In the genomic region with DNA sequence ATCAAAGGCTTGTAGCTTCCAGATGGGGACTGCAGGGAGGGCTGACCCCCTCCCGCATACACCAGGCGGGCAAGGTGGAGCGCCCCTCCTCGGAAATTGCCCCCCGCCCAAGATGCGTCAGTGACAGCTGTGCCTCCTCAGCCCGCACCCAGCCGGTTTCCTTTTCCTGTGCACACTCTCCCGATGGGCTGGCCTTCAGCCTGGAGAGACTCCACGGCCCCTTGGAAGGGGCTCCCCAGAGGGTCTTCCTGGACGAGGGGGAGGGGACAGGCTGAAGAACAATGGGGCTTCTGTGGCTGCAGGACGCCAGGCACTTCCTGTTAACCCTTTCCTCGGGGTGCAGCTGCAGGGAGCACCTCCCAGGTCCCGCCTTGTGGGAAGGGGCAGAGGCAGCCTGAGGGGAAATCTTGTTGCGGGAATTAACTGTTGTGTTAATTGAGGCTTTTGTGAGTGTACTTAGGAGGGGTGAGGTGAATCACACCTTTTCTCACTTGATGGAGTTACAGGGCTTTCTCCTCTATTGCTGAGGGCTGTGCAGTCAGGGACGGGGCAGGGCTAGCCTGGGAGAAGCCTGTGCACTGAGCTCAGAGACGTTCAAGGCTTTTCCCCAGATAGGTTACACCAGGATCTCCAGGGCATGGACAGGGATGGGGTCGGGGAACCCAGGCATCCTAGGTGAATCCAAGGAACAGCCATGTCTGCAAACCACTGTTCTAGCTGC, we compare ENCODE assay signal across 2 cellular contexts.
TF ChIP-seq lines count a peak whose summit lies in the region.

No MANE protein-coding gene starts in this region.

TF ChIP-seq in Ishikawa, 13 proteins besides CTCF, POLR2A, EP300 and RAD21:
- TF ChIP-seq ZBTB7A (IDR thresholded peaks at IDR 0.05; ENCODE audit: low read depth) (peak; percentile 98), NFIC (IDR thresholded peaks at IDR 0.05) (no peak), YY1 (IDR thresholded peaks at IDR 0.05; ENCODE audit: low read depth) (no peak), TAF1 (IDR thresholded peaks at IDR 0.05; ENCODE audit: low read depth) (no peak), CEBPB (IDR thresholded peaks at IDR 0.05) (no peak), TCF12 (IDR thresholded peaks at IDR 0.05; ENCODE audit: low read depth) (peak; percentile 52; the same call in 1 of the 2 replicates), TEAD4 (IDR thresholded peaks at IDR 0.05) (no peak), CREB1 (IDR thresholded peaks at IDR 0.05; ENCODE audit: low read depth) (no peak), EGR1 (IDR thresholded peaks at IDR 0.05) (no peak), FOXM1 (IDR thresholded peaks at IDR 0.05; ENCODE audit: borderline replicate concordance, low read depth) (no peak), USF1 (IDR thresholded peaks at IDR 0.05) (no peak), REST (IDR thresholded peaks at IDR 0.05; ENCODE audit: low read depth) (no peak)
- TF ChIP-seq, protein P1, sequence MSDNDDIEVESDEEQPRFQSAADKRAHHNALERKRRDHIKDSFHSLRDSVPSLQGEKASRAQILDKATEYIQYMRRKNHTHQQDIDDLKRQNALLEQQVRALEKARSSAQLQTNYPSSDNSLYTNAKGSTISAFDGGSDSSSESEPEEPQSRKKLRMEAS (IDR thresholded peaks at IDR 0.05) = no peak

TF ChIP-seq in SK-N-SH, 30 proteins besides CTCF, POLR2A, EP300 and RAD21:
- TF ChIP-seq IRF3 (IDR thresholded peaks at IDR 0.05; ENCODE audit: low read depth, low read length) (no peak), RXRA (IDR thresholded peaks at IDR 0.05; ENCODE audit: borderline replicate concordance, low read depth) (peak; percentile 23; the same call in 1 of the 2 replicates), MXI1 (IDR thresholded peaks at IDR 0.05; ENCODE audit: low read depth, low read length) (peak; percentile 54; the same call in 1 of the 2 replicates), RCOR1 (IDR thresholded peaks at IDR 0.05; ENCODE audit: low read length) (peak; percentile 44; the same call in 1 of the 2 replicates), GATA2 (CRISPR knock-in tag; IDR thresholded peaks at IDR 0.05) (no peak), EZH2phosphoT487 (IDR thresholded peaks at IDR 0.05; ENCODE audit: borderline replicate concordance, low read depth) (no peak), SMC3 (IDR thresholded peaks at IDR 0.05; ENCODE audit: low read depth, low read length) (0 out of 2 replicates have a peak, but pooled peaks have one; percentile 9), TCF12 (IDR thresholded peaks at IDR 0.05) (peak; percentile 64; the same call in 1 of the 2 replicates), USF2 (IDR thresholded peaks at IDR 0.05; ENCODE audit: borderline replicate concordance, low read depth, low read length) (no peak), NFIC (IDR thresholded peaks at IDR 0.05; ENCODE audit: borderline replicate concordance) (peak; percentile 37; the same call in 1 of the 2 replicates), FOSL2 (IDR thresholded peaks at IDR 0.05; ENCODE audit: borderline replicate concordance, low read depth) (peak; percentile 15; the same call in 1 of the 2 replicates), GABPA (IDR thresholded peaks at IDR 0.05; ENCODE audit: low read depth) (peak; percentile 62), FOXJ3 (CRISPR knock-in tag; IDR thresholded peaks at IDR 0.05) (peak; percentile 35; the same call in 1 of the 2 replicates), ELF1 (IDR thresholded peaks at IDR 0.05) (peak; percentile 95)
- TF ChIP-seq, protein P1 (IDR thresholded peaks at IDR 0.05; ENCODE audit: low read depth) = peak; percentile 33; the same call in 1 of the 2 replicates
- TF ChIP-seq, protein P2, sequence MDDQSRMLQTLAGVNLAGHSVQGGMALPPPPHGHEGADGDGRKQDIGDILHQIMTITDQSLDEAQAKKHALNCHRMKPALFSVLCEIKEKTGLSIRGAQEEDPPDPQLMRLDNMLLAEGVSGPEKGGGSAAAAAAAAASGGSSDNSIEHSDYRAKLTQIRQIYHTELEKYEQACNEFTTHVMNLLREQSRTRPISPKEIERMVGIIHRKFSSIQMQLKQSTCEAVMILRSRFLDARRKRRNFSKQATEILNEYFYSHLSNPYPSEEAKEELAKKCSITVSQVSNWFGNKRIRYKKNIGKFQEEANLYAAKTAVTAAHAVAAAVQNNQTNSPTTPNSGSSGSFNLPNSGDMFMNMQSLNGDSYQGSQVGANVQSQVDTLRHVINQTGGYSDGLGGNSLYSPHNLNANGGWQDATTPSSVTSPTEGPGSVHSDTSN (IDR thresholded peaks at IDR 0.05) = peak; percentile 62
